In the genomic region with DNA sequence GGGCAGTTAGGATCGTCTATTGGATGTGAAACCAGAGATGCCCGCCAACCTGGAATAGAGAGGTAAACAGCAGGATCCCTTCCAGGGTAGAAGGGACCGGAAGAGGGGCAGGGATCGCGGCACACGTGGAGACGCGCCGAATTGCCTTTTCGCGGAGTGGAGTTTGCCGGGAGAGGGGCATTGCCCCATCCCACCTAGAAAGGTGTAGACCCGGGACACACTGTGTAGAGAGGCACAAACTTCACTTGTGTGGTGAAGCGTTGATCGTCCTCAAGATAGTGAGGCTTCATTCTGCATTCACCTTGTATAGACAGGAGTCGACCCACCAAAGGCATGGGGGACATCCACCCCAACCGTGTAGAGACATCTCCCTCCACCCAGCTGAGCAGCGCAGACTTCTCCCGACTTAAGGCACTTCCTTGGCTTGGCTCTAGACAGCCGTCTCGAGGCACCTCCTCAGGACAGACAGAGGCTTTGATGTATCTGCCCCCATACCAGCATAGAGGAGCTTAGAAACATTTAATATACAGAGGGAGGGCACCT, we compare ENCODE assay signal across 1 cellular context.
TF ChIP-seq lines count a peak whose summit lies in the region.

No MANE protein-coding gene starts in this region.

TF ChIP-seq in K562, 482 proteins besides CTCF, POLR2A, EP300 and RAD21 (continued from another document and continues in another):
- TF ChIP-seq, protein P1, sequence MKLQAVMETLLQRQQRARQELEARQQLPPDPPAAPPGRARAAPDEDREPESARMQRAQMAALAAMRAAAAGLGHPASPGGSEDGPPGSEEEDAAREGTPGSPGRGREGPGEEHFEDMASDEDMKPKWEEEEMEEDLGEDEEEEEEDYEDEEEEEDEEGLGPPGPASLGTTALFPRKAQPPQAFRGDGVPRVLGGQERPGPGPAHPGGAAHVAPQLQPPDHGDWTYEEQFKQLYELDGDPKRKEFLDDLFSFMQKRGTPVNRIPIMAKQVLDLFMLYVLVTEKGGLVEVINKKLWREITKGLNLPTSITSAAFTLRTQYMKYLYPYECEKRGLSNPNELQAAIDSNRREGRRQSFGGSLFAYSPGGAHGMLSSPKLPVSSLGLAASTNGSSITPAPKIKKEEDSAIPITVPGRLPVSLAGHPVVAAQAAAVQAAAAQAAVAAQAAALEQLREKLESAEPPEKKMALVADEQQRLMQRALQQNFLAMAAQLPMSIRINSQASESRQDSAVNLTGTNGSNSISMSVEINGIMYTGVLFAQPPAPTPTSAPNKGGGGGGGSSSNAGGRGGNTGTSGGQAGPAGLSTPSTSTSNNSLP (IDR thresholded peaks at IDR 0.05; ENCODE audit: borderline replicate concordance, low read depth, low read length): no peak
- TF ChIP-seq ARID2 (IDR thresholded peaks at IDR 0.05) (no peak), HNRNPLL (IDR thresholded peaks at IDR 0.05; ENCODE audit: low read depth, low read length, poor library complexity, severe bottlenecking) (no peak), POLR2AphosphoS5 (IDR thresholded peaks at IDR 0.05; ENCODE audit: control insufficient read depth, insufficient read depth, low read depth, low read length) (no peak), ZNF668 (CRISPR knock-in tag; IDR thresholded peaks at IDR 0.05) (no peak), CHD1 (IDR thresholded peaks at IDR 0.05; ENCODE audit: low read length) (no peak), GABPA (tag; conservative IDR thresholded peaks at IDR 0.05; ENCODE audit: low read depth) (peak; percentile 76), CHD4 (IDR thresholded peaks at IDR 0.05; ENCODE audit: insufficient read depth, insufficient replicate concordance, low read depth, low read length, poor library complexity, severe bottlenecking) (no peak), ZNF76 (CRISPR knock-in tag; IDR thresholded peaks at IDR 0.05; ENCODE audit: borderline replicate concordance) (no peak), KLF10 (CRISPR knock-in tag; IDR thresholded peaks at IDR 0.05) (no peak), CREBBP (IDR thresholded peaks at IDR 0.05; ENCODE audit: low read depth, low read length) (no peak), ZNF41 (CRISPR knock-in tag; conservative IDR thresholded peaks at IDR 0.05) (no peak), RBM15 (IDR thresholded peaks at IDR 0.05; ENCODE audit: insufficient read depth, low read length) (no peak), CHCHD3 (CRISPR knock-in tag; IDR thresholded peaks at IDR 0.05) (no peak), TAF7 (tag; IDR thresholded peaks at IDR 0.05) (0 out of 2 replicates have a peak, but pooled peaks have one; percentile 45), SMARCB1 (IDR thresholded peaks at IDR 0.05; ENCODE audit: insufficient read length, low read depth) (no peak), HMG20A (CRISPR knock-in tag; conservative IDR thresholded peaks at IDR 0.05) (no peak), NCOR1 (IDR thresholded peaks at IDR 0.05) (no peak), ZNF263 (CRISPR knock-in tag; IDR thresholded peaks at IDR 0.05; ENCODE audit: borderline replicate concordance) (no peak), IRF2 (CRISPR knock-in tag; IDR thresholded peaks at IDR 0.05) (no peak), HDAC6 (IDR thresholded peaks at IDR 0.05; ENCODE audit: low read depth, low read length) (no peak), BACH1 (tag; IDR thresholded peaks at IDR 0.05) (no peak)
- TF ChIP-seq, protein P2, sequence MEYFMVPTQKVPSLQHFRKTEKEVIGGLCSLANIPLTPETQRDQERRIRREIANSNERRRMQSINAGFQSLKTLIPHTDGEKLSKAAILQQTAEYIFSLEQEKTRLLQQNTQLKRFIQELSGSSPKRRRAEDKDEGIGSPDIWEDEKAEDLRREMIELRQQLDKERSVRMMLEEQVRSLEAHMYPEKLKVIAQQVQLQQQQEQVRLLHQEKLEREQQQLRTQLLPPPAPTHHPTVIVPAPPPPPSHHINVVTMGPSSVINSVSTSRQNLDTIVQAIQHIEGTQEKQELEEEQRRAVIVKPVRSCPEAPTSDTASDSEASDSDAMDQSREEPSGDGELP (CRISPR knock-in tag; IDR thresholded peaks at IDR 0.05; ENCODE audit: borderline replicate concordance): no peak
- TF ChIP-seq, protein P3, sequence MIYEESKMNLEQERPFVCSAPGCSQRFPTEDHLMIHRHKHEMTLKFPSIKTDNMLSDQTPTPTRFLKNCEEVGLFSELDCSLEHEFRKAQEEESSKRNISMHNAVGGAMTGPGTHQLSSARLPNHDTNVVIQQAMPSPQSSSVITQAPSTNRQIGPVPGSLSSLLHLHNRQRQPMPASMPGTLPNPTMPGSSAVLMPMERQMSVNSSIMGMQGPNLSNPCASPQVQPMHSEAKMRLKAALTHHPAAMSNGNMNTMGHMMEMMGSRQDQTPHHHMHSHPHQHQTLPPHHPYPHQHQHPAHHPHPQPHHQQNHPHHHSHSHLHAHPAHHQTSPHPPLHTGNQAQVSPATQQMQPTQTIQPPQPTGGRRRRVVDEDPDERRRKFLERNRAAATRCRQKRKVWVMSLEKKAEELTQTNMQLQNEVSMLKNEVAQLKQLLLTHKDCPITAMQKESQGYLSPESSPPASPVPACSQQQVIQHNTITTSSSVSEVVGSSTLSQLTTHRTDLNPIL (CRISPR knock-in tag; IDR thresholded peaks at IDR 0.05): no peak
- TF ChIP-seq, protein P4, sequence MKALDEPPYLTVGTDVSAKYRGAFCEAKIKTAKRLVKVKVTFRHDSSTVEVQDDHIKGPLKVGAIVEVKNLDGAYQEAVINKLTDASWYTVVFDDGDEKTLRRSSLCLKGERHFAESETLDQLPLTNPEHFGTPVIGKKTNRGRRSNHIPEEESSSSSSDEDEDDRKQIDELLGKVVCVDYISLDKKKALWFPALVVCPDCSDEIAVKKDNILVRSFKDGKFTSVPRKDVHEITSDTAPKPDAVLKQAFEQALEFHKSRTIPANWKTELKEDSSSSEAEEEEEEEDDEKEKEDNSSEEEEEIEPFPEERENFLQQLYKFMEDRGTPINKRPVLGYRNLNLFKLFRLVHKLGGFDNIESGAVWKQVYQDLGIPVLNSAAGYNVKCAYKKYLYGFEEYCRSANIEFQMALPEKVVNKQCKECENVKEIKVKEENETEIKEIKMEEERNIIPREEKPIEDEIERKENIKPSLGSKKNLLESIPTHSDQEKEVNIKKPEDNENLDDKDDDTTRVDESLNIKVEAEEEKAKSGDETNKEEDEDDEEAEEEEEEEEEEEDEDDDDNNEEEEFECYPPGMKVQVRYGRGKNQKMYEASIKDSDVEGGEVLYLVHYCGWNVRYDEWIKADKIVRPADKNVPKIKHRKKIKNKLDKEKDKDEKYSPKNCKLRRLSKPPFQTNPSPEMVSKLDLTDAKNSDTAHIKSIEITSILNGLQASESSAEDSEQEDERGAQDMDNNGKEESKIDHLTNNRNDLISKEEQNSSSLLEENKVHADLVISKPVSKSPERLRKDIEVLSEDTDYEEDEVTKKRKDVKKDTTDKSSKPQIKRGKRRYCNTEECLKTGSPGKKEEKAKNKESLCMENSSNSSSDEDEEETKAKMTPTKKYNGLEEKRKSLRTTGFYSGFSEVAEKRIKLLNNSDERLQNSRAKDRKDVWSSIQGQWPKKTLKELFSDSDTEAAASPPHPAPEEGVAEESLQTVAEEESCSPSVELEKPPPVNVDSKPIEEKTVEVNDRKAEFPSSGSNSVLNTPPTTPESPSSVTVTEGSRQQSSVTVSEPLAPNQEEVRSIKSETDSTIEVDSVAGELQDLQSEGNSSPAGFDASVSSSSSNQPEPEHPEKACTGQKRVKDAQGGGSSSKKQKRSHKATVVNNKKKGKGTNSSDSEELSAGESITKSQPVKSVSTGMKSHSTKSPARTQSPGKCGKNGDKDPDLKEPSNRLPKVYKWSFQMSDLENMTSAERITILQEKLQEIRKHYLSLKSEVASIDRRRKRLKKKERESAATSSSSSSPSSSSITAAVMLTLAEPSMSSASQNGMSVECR (CRISPR knock-in tag; IDR thresholded peaks at IDR 0.05): peak; percentile 21; the same call in 1 of the 2 replicates
- TF ChIP-seq, protein P5, sequence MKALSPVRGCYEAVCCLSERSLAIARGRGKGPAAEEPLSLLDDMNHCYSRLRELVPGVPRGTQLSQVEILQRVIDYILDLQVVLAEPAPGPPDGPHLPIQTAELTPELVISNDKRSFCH (CRISPR knock-in tag; IDR thresholded peaks at IDR 0.05): no peak
- TF ChIP-seq, protein P5 (tag; IDR thresholded peaks at IDR 0.05): no peak
- TF ChIP-seq, protein P6, sequence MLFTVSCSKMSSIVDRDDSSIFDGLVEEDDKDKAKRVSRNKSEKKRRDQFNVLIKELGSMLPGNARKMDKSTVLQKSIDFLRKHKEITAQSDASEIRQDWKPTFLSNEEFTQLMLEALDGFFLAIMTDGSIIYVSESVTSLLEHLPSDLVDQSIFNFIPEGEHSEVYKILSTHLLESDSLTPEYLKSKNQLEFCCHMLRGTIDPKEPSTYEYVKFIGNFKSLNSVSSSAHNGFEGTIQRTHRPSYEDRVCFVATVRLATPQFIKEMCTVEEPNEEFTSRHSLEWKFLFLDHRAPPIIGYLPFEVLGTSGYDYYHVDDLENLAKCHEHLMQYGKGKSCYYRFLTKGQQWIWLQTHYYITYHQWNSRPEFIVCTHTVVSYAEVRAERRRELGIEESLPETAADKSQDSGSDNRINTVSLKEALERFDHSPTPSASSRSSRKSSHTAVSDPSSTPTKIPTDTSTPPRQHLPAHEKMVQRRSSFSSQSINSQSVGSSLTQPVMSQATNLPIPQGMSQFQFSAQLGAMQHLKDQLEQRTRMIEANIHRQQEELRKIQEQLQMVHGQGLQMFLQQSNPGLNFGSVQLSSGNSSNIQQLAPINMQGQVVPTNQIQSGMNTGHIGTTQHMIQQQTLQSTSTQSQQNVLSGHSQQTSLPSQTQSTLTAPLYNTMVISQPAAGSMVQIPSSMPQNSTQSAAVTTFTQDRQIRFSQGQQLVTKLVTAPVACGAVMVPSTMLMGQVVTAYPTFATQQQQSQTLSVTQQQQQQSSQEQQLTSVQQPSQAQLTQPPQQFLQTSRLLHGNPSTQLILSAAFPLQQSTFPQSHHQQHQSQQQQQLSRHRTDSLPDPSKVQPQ (CRISPR knock-in tag; IDR thresholded peaks at IDR 0.05; ENCODE audit: borderline replicate concordance): no peak
- TF ChIP-seq, protein P7, sequence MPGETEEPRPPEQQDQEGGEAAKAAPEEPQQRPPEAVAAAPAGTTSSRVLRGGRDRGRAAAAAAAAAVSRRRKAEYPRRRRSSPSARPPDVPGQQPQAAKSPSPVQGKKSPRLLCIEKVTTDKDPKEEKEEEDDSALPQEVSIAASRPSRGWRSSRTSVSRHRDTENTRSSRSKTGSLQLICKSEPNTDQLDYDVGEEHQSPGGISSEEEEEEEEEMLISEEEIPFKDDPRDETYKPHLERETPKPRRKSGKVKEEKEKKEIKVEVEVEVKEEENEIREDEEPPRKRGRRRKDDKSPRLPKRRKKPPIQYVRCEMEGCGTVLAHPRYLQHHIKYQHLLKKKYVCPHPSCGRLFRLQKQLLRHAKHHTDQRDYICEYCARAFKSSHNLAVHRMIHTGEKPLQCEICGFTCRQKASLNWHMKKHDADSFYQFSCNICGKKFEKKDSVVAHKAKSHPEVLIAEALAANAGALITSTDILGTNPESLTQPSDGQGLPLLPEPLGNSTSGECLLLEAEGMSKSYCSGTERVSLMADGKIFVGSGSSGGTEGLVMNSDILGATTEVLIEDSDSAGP (CRISPR knock-in tag; IDR thresholded peaks at IDR 0.05): 0 out of 2 replicates have a peak, but pooled peaks have one; percentile 24
- TF ChIP-seq, protein P8, sequence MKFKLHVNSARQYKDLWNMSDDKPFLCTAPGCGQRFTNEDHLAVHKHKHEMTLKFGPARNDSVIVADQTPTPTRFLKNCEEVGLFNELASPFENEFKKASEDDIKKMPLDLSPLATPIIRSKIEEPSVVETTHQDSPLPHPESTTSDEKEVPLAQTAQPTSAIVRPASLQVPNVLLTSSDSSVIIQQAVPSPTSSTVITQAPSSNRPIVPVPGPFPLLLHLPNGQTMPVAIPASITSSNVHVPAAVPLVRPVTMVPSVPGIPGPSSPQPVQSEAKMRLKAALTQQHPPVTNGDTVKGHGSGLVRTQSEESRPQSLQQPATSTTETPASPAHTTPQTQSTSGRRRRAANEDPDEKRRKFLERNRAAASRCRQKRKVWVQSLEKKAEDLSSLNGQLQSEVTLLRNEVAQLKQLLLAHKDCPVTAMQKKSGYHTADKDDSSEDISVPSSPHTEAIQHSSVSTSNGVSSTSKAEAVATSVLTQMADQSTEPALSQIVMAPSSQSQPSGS (CRISPR knock-in tag; IDR thresholded peaks at IDR 0.05): no peak
- TF ChIP-seq, protein P9, sequence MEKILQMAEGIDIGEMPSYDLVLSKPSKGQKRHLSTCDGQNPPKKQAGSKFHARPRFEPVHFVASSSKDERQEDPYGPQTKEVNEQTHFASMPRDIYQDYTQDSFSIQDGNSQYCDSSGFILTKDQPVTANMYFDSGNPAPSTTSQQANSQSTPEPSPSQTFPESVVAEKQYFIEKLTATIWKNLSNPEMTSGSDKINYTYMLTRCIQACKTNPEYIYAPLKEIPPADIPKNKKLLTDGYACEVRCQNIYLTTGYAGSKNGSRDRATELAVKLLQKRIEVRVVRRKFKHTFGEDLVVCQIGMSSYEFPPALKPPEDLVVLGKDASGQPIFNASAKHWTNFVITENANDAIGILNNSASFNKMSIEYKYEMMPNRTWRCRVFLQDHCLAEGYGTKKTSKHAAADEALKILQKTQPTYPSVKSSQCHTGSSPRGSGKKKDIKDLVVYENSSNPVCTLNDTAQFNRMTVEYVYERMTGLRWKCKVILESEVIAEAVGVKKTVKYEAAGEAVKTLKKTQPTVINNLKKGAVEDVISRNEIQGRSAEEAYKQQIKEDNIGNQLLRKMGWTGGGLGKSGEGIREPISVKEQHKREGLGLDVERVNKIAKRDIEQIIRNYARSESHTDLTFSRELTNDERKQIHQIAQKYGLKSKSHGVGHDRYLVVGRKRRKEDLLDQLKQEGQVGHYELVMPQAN (IDR thresholded peaks at IDR 0.05; ENCODE audit: borderline replicate concordance): peak; percentile 95
- TF ChIP-seq, protein P10, sequence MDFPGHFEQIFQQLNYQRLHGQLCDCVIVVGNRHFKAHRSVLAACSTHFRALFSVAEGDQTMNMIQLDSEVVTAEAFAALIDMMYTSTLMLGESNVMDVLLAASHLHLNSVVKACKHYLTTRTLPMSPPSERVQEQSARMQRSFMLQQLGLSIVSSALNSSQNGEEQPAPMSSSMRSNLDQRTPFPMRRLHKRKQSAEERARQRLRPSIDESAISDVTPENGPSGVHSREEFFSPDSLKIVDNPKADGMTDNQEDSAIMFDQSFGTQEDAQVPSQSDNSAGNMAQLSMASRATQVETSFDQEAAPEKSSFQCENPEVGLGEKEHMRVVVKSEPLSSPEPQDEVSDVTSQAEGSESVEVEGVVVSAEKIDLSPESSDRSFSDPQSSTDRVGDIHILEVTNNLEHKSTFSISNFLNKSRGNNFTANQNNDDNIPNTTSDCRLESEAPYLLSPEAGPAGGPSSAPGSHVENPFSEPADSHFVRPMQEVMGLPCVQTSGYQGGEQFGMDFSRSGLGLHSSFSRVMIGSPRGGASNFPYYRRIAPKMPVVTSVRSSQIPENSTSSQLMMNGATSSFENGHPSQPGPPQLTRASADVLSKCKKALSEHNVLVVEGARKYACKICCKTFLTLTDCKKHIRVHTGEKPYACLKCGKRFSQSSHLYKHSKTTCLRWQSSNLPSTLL (IDR thresholded peaks at IDR 0.05): no peak
- TF ChIP-seq, protein P11, sequence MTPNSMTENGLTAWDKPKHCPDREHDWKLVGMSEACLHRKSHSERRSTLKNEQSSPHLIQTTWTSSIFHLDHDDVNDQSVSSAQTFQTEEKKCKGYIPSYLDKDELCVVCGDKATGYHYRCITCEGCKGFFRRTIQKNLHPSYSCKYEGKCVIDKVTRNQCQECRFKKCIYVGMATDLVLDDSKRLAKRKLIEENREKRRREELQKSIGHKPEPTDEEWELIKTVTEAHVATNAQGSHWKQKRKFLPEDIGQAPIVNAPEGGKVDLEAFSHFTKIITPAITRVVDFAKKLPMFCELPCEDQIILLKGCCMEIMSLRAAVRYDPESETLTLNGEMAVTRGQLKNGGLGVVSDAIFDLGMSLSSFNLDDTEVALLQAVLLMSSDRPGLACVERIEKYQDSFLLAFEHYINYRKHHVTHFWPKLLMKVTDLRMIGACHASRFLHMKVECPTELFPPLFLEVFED (CRISPR knock-in tag; conservative IDR thresholded peaks at IDR 0.05): no peak
